Comparison of ENCODE assay signal across 10 cellular contexts in genomic region chr20:21074605-21075336, GRCh38.
DNase-seq lines count a peak whose midpoint lies in the region; ATAC-seq lines count a peak whose summit lies in the region.
"Had no signal": no experiment of that assay in that cellular context is flagged by ENCODE, and none has a peak within 500 bp of the region (broad histone marks: within the 10 kb centered on the region; RNA-seq: fewer than 3 reads in every experiment).

No MANE protein-coding gene starts in this region.

- no peak overlapping the region for H3K27ac ChIP-seq in effector memory CD4-positive, alpha-beta T cell (ENCODE audit: insufficient read depth, low read length, poor library complexity, severe bottlenecking)

- no peak overlapping the region for H3K4me3 ChIP-seq in effector memory CD4-positive, alpha-beta T cell (ENCODE audit: insufficient read depth, low read depth, low read length, poor library complexity, severe bottlenecking)

- H3K9me3 ChIP-seq in effector memory CD4-positive, alpha-beta T cell (ENCODE audit: control insufficient read depth, low read length): no peaks in the 10 kb centered on the region

- H3K36me3 ChIP-seq in effector memory CD4-positive, alpha-beta T cell (ENCODE audit: control insufficient read depth, insufficient read depth, low read length): no peaks in the 10 kb centered on the region

- H3K27me3 ChIP-seq in effector memory CD4-positive, alpha-beta T cell (replicated peaks; ENCODE audit: control insufficient read depth, insufficient read depth, low read length, poor library complexity, severe bottlenecking): peaks cover 3% of the 10 kb centered on the region

- no peaks in the 10 kb centered on the region for H3K4me1 ChIP-seq in effector memory CD4-positive, alpha-beta T cell (ENCODE audit: control insufficient read depth, insufficient read depth, low read length, poor library complexity, severe bottlenecking)

- peak; percentile 10 for DNase-seq in DMS53 treated with DMSO at 0.1 percent for 48 hours (lab: John Stamatoyannopoulos, UW; ENCODE audit: unreplicated experiment)
- DNase-seq in NOMO-1 (lab: John Stamatoyannopoulos, UW; ENCODE audit: unreplicated experiment in 2 of 2): peak; percentile 38 to 82
- no peak for DNase-seq in HuH-7.5 (ENCODE audit: low spot score)
- no peak for DNase-seq in effector memory CD4-positive, alpha-beta T cell
- DNase-seq in stimulated activated CD4-positive, alpha-beta T cell treated with anti-CD3 and anti-CD28 coated beads, Interleukin-2, amount 100 ng/mL, for 24 hours: no peak
- no peak for DNase-seq in COLO668 (lab: John Stamatoyannopoulos, UW; ENCODE audit: unreplicated experiment)
- DNase-seq: CD8-positive, alpha-beta T cell; Karpas-422 had no signal

- ATAC-seq in GM19397 (IDR thresholded peaks at IDR 0.05; ENCODE audit: unreplicated experiment) (peak; percentile 94), HG03039 (IDR thresholded peaks at IDR 0.05; ENCODE audit: unreplicated experiment) (peak; percentile 92)
- ATAC-seq: CD8-positive, alpha-beta T cell had no signal

Comparison
In these comparisons a context has a peak if more than half of its experiments do, and no peak if none do; other contexts are left out.
1. DNase-seq: peak in DMS53 treated with DMSO at 0.1 percent for 48 hours (single experiment) and NOMO-1 (2 of 2); none in HuH-7.5 (single experiment), effector memory CD4-positive, alpha-beta T cell (0 of 3), stimulated activated CD4-positive, alpha-beta T cell treated with anti-CD3 and anti-CD28 coated beads, Interleukin-2, amount 100 ng/mL, for 24 hours (0 of 2) and COLO668 (single experiment).